ENCODE assay signal across 8 cellular contexts in the genomic region with DNA sequence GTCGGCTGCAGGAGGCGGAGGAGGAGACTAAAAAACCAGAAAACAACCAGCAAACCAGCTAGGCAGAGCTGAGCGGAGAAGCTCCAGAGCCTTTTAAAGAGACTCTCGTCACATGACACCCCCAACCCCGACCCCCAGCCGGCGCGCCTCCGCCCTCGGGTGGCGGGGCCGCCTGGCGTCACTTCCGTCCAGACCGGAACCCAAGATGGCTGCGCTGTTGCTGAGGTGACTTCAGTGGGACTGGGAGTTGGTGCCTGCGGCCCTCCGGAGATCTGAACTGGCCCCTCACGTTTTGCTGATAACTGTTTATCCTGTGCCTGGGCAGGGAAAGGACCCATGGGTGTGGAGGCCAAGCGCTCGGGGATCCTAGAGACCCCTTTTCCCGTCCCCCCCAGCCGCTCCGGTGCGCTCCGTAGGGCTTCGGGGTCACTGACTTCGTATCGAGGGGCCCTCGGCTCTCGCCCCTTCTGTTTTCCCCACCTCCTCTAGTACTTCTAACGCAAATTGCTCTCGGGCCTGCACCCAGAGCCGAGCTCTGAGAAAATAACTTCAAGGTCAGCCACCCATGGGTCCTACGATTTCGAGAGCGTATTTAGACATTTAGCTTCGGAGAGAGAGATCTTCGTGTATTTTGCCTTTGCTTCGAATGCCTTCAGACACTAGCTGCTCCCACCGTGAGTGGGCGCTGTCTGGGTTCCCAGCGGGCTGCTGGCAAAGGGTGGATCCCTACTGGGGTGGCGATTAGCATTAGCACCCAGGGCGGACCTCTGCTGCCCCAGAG.
A peak's percentile ranks its signal among the peaks of the same experiment; 100 is the strongest.
DNase-seq lines count a peak whose midpoint lies in the region; ATAC-seq, FAIRE-seq and TF ChIP-seq lines count a peak whose summit lies in the region.

A gene with protein sequence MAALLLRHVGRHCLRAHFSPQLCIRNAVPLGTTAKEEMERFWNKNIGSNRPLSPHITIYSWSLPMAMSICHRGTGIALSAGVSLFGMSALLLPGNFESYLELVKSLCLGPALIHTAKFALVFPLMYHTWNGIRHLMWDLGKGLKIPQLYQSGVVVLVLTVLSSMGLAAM (plus strand): TSS at position 181 of the 781 bp plus-strand sequence. CDS start 25 bp downstream, at position 206.

- H3K4me3 ChIP-seq in HUES6 (ENCODE audit: low read depth, low read length) = peak within 1 kb of the TSS; percentile 99
- H3K4me3 ChIP-seq in OCI-LY1 (ENCODE audit: low read depth, low read length, poor library complexity, severe bottlenecking) = peak within 1 kb of the TSS; percentile 90

- H2AFZ ChIP-seq in OCI-LY1 (ENCODE audit: low read length) = peak within 1 kb of the TSS; percentile 80

- no peaks in the 10 kb centered on the region for H3K9me2 ChIP-seq in OCI-LY1 (ENCODE audit: low read depth, low read length)

- peak; percentile 45 for TF ChIP-seq CTCF in D721Med (IDR thresholded peaks at IDR 0.05; ENCODE audit: insufficient read depth, missing control alignments)
- TF ChIP-seq CTCF in OCI-LY1 (IDR thresholded peaks at IDR 0.05; ENCODE audit: low read length) = peak; percentile 45; the same call in 1 of the 2 replicates

- H3K79me2 ChIP-seq in OCI-LY1 (ENCODE audit: insufficient read depth, low read length) = peaks cover 14% of the 10 kb centered on the region

- peak within 1 kb of the TSS; percentile 97 for H3K27ac ChIP-seq in HUES6 (ENCODE audit: low read depth, low read length)
- peak within 1 kb of the TSS; percentile 62 for H3K27ac ChIP-seq in OCI-LY1 (ENCODE audit: low read depth, low read length, poor library complexity, severe bottlenecking)

- H3K27me3 ChIP-seq in HUES6 (ENCODE audit: control insufficient read depth, insufficient read depth, low read length) (no peaks in the 10 kb centered on the region), OCI-LY1 (ENCODE audit: insufficient read depth, low read length) (no peaks in the 10 kb centered on the region)

- H3K4me1 ChIP-seq in HUES6 (ENCODE audit: control insufficient read depth, insufficient read depth, low read length) = peaks cover 10% of the 10 kb centered on the region; the same call in 1 of the 2 replicates
- H3K4me1 ChIP-seq in OCI-LY1 (ENCODE audit: insufficient read depth, low read length, severe bottlenecking) = peaks cover 26% of the 10 kb centered on the region

- DNase-seq in D721Med (ENCODE audit: insufficient read length, low spot score) = peak; percentile 93
- peak; percentile 85 for DNase-seq in activated T-cell treated with anti-CD3 and anti-CD28 coated beads for 1 hour (ENCODE audit: low read depth)
- DNase-seq in epidermal melanocyte (ENCODE audit: insufficient read length, low spot score) = peak; percentile 95
- peak; percentile 91 for DNase-seq in middle frontal gyrus (ENCODE audit: extremely low spot score, low spot score)
- DNase-seq in stimulated activated CD8-positive, alpha-beta memory T cell treated with anti-CD3 and anti-CD28 coated beads, Interleukin-2, amount 100 ng/mL, for 48 hours (ENCODE audit: low read depth in 2 of 2) = peak; percentile 78 to 79

- peak; percentile 96 for ATAC-seq in GM21381 (IDR thresholded peaks at IDR 0.05; ENCODE audit: unreplicated experiment)

- no peaks in the 10 kb centered on the region for H4K20me1 ChIP-seq in OCI-LY1 (ENCODE audit: insufficient read depth, low read length)

- 0 out of 2 replicates have a peak, but pooled peaks cover 5% of the 10 kb centered on the region for H3K36me3 ChIP-seq in HUES6 (ENCODE audit: control insufficient read depth, insufficient read depth, low read length)
- no peaks in the 10 kb centered on the region for H3K36me3 ChIP-seq in OCI-LY1 (ENCODE audit: insufficient read depth, low read length)

- H3K4me2 ChIP-seq in OCI-LY1 (ENCODE audit: low read length) = peak within 1 kb of the TSS; percentile 97

- no peak for FAIRE-seq in D721Med (lab: Jason Lieb, UNC)

- no peaks in the 10 kb centered on the region for H3K9me3 ChIP-seq in HUES6 (ENCODE audit: control insufficient read depth, insufficient read depth, low read depth, low read length)
- no peaks in the 10 kb centered on the region for H3K9me3 ChIP-seq in OCI-LY1 (ENCODE audit: low read length)

- H3F3A ChIP-seq in OCI-LY1 (ENCODE audit: insufficient read depth, low read length) = no peaks in the 10 kb centered on the region

- H3K9ac ChIP-seq in HUES6 (ENCODE audit: low read length) (peak within 1 kb of the TSS; percentile 99), OCI-LY1 (ENCODE audit: low read length) (peak within 1 kb of the TSS; percentile 89)

Comparison
In these comparisons a context has a peak if more than half of its experiments do, and no peak if none do; other contexts are left out.
1. Peak in every context shown above with its lines: DNase-seq, ATAC-seq, H3K4me3 ChIP-seq and H3K27ac ChIP-seq.